Comparison of ENCODE assay signal across 27 cellular contexts in the genomic region with DNA sequence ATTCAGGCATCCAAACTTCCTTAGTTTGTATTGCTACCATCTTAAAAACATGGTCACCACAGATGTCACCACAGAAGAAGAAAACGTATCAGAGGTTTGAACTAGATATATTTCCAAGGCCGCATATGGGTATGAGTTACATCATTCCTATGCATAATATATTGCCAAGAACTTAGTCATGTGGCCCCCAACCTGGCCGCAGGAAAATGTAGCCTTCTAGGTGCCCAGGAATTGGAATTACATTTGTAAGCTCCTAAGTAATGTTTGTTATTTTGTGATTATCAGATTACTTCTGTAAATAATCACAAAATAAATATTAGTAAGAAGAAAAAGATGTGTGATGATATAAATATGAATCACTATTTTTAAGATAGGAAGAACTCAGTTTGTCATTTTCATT.
"Had no signal": no experiment of that assay in that cellular context is flagged by ENCODE, and none has a peak within 500 bp of the region (broad histone marks: within the 10 kb centered on the region; RNA-seq: fewer than 3 reads in every experiment).

No MANE protein-coding gene starts in this region.

- H3K4me3 ChIP-seq: stomach, suprapubic skin, testis, thoracic aorta, thyroid gland, tibial artery, tibial nerve, transverse colon, upper lobe of left lung, upper lobe of right lung, uterus, vagina had no signal

- ATAC-seq: stimulated activated effector memory CD8-positive, alpha-beta T cell treated with anti-CD3 and anti-CD28 coated beads, Interleukin-12 subunit alpha, Interleukin-12 subunit beta, amount 100 ng/mL, for 72 hours; stimulated activated memory B cell treated with anti-CD40 and anti-IgM and Interleukin-4, amounts not matched to agents 10 μg/mL and 1 μg/mL and 100 μg/mL, for 72 hours; stimulated activated naive B cell treated with anti-CD40 and anti-IgM and Interleukin-4, amounts not matched to agents 10 μg/mL and 1 μg/mL and 100 μg/mL, for 72 hours; stimulated activated naive CD8-positive, alpha-beta T cell treated with anti-CD3 and anti-CD28 coated beads, Interleukin-15, amount 100 ng/mL, for 72 hours; stimulated activated naive CD8-positive, alpha-beta T cell treated with anti-CD3 and anti-CD28 coated beads, Interleukin-15, Interleukin-2, amounts not matched to agents 100 U/mL and 50 U/mL, for 24 hours; upper lobe of right lung had no signal

- FAIRE-seq: urothelium cell line had no signal

- H3K27me3 ChIP-seq: stomach, suprapubic skin, testis, thyroid gland, tibial artery, tibial nerve, transverse colon, upper lobe of left lung, upper lobe of right lung, uterus, vagina had no signal

- DNase-seq: stimulated activated CD4-positive, alpha-beta T cell treated with anti-CD3 and anti-CD28 coated beads, Interleukin-2, amount 100 ng/mL, for 48 hours; stimulated activated CD4-positive, alpha-beta T cell treated with anti-CD3 and anti-CD28 coated beads, Interleukin-4, amount 100 ng/mL, for 1 hour; stimulated activated CD4-positive, alpha-beta T cell treated with anti-CD3 and anti-CD28 coated beads, Interleukin-4, amount 100 ng/mL, for 24 hours; stimulated activated CD4-positive, alpha-beta T cell treated with anti-CD3 and anti-CD28 coated beads, Interleukin-4, amount 100 ng/mL, for 4 hours; stimulated activated CD8-positive, alpha-beta memory T cell treated with anti-CD3 and anti-CD28 coated beads, Interleukin-4, amount 100 ng/mL, for 48 hours; stimulated activated naive B cell treated with anti-CD40 and anti-IgM and Interleukin-4, amounts not matched to agents 10 μg/mL and 1 μg/mL and 100 μg/mL, for 72 hours; stimulated activated naive CD4-positive, alpha-beta T cell; stimulated activated naive CD4-positive, alpha-beta T cell treated with Interleukin-2 at 50 U/mL for 16 hours; stimulated activated naive CD8-positive, alpha-beta T cell treated with anti-CD3 and anti-CD28 coated beads, Interleukin-15, amount 100 ng/mL, for 72 hours; stimulated activated naive CD8-positive, alpha-beta T cell treated with anti-CD3 and anti-CD28 coated beads, Interleukin-15, Interleukin-2, amounts not matched to agents 100 U/mL and 50 U/mL, for 24 hours; stomach; substantia nigra; testis; thyroid gland; tibial artery; transverse colon; trophoblast cell; upper lobe of left lung; upper lobe of right lung; uterus had no signal

- H3K9me3 ChIP-seq: suprapubic skin, testis, thoracic aorta, thyroid gland, tibial artery, transverse colon, upper lobe of right lung, uterus, vagina had no signal

- H3K4me1 ChIP-seq: suprapubic skin, testis, thyroid gland, tibial artery, transverse colon, upper lobe of left lung, upper lobe of right lung, uterus, vagina had no signal

- H3K36me3 ChIP-seq: stomach, suprapubic skin, thoracic aorta, thyroid gland, tibial artery, tibial nerve, transverse colon, upper lobe of left lung, upper lobe of right lung, uterus, vagina had no signal

- H3K27ac ChIP-seq: stomach, suprapubic skin, testis, thoracic aorta, thyroid gland, tibial artery, tibial nerve, transverse colon, upper lobe of left lung, upper lobe of right lung, uterus, vagina had no signal
